Comparison of ENCODE assay signal across 2 cellular contexts in genomic region chr10:128158024-128158795, GRCh38.
TF ChIP-seq lines count a peak whose summit lies in the region.

No MANE protein-coding gene starts in this region.

TF ChIP-seq in GM23338, 12 proteins besides CTCF, POLR2A, EP300 and RAD21 (continued from another document):
- no peak for TF ChIP-seq ZNF462 (CRISPR knock-in tag; IDR thresholded peaks at IDR 0.05)
- no peak for TF ChIP-seq REST (IDR thresholded peaks at IDR 0.05; ENCODE audit: unreplicated experiment)
- no peak for TF ChIP-seq JUNB (IDR thresholded peaks at IDR 0.05; ENCODE audit: unreplicated experiment)
- TF ChIP-seq NANOG (IDR thresholded peaks at IDR 0.05; ENCODE audit: borderline replicate concordance), result no peak

TF ChIP-seq in liver, 16 proteins besides CTCF, POLR2A, EP300 and RAD21 (continued from another document):
- TF ChIP-seq, protein P1, sequence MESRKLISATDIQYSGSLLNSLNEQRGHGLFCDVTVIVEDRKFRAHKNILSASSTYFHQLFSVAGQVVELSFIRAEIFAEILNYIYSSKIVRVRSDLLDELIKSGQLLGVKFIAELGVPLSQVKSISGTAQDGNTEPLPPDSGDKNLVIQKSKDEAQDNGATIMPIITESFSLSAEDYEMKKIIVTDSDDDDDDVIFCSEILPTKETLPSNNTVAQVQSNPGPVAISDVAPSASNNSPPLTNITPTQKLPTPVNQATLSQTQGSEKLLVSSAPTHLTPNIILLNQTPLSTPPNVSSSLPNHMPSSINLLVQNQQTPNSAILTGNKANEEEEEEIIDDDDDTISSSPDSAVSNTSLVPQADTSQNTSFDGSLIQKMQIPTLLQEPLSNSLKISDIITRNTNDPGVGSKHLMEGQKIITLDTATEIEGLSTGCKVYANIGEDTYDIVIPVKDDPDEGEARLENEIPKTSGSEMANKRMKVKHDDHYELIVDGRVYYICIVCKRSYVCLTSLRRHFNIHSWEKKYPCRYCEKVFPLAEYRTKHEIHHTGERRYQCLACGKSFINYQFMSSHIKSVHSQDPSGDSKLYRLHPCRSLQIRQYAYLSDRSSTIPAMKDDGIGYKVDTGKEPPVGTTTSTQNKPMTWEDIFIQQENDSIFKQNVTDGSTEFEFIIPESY (IDR thresholded peaks at IDR 0.05), result no peak
- no peak for TF ChIP-seq GABPA (IDR thresholded peaks at IDR 0.05 in 1 of 2, conservative IDR thresholded peaks at IDR 0.05 in 1 of 2)
- no peak for TF ChIP-seq EGR1 (IDR thresholded peaks at IDR 0.05; ENCODE audit: low read depth in 2 of 2)
- no peak for TF ChIP-seq HNF4A (conservative IDR thresholded peaks at IDR 0.05)
- TF ChIP-seq REST (IDR thresholded peaks at IDR 0.05), result no peak
- TF ChIP-seq ATF3 (IDR thresholded peaks at IDR 0.05), result no peak
- TF ChIP-seq TAF1 (conservative IDR thresholded peaks at IDR 0.05), result no peak
- TF ChIP-seq SP1 (IDR thresholded peaks at IDR 0.05), result no peak
- no peak for TF ChIP-seq YY1 (IDR thresholded peaks at IDR 0.05)
- TF ChIP-seq NR2F2 (IDR thresholded peaks at IDR 0.05), result no peak
